ENCODE assay signal across 1 cellular context in genomic region chr2:144942516-144943256, GRCh38.
TF ChIP-seq lines count a peak whose summit lies in the region.

No MANE protein-coding gene starts in this region.

TF ChIP-seq in GM23338, 12 proteins besides CTCF, POLR2A, EP300 and RAD21 (continued from another document):
- TF ChIP-seq, protein P1, sequence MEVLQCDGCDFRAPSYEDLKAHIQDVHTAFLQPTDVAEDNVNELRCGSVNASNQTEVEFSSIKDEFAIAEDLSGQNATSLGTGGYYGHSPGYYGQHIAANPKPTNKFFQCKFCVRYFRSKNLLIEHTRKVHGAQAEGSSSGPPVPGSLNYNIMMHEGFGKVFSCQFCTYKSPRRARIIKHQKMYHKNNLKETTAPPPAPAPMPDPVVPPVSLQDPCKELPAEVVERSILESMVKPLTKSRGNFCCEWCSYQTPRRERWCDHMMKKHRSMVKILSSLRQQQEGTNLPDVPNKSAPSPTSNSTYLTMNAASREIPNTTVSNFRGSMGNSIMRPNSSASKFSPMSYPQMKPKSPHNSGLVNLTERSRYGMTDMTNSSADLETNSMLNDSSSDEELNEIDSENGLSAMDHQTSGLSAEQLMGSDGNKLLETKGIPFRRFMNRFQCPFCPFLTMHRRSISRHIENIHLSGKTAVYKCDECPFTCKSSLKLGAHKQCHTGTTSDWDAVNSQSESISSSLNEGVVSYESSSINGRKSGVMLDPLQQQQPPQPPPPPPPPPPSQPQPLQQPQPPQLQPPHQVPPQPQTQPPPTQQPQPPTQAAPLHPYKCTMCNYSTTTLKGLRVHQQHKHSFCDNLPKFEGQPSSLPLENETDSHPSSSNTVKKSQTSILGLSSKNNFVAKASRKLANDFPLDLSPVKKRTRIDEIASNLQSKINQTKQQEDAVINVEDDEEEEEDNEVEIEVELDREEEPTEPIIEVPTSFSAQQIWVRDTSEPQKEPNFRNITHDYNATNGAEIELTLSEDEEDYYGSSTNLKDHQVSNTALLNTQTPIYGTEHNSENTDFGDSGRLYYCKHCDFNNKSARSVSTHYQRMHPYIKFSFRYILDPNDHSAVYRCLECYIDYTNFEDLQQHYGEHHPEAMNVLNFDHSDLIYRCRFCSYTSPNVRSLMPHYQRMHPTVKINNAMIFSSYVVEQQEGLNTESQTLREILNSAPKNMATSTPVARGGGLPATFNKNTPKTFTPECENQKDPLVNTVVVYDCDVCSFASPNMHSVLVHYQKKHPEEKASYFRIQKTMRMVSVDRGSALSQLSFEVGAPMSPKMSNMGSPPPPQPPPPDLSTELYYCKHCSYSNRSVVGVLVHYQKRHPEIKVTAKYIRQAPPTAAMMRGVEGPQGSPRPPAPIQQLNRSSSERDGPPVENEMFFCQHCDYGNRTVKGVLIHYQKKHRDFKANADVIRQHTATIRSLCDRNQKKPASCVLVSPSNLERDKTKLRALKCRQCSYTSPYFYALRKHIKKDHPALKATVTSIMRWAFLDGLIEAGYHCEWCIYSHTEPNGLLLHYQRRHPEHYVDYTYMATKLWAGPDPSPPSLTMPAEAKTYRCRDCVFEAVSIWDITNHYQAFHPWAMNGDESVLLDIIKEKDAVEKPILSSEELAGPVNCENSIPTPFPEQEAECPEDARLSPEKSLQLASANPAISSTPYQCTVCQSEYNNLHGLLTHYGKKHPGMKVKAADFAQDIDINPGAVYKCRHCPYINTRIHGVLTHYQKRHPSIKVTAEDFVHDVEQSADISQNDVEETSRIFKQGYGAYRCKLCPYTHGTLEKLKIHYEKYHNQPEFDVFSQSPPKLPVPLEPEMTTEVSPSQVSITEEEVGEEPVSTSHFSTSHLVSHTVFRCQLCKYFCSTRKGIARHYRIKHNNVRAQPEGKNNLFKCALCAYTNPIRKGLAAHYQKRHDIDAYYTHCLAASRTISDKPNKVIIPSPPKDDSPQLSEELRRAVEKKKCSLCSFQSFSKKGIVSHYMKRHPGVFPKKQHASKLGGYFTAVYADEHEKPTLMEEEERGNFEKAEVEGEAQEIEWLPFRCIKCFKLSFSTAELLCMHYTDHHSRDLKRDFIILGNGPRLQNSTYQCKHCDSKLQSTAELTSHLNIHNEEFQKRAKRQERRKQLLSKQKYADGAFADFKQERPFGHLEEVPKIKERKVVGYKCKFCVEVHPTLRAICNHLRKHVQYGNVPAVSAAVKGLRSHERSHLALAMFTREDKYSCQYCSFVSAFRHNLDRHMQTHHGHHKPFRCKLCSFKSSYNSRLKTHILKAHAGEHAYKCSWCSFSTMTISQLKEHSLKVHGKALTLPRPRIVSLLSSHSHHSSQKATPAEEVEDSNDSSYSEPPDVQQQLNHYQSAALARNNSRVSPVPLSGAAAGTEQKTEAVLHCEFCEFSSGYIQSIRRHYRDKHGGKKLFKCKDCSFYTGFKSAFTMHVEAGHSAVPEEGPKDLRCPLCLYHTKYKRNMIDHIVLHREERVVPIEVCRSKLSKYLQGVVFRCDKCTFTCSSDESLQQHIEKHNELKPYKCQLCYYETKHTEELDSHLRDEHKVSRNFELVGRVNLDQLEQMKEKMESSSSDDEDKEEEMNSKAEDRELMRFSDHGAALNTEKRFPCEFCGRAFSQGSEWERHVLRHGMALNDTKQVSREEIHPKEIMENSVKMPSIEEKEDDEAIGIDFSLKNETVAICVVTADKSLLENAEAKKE (CRISPR knock-in tag; IDR thresholded peaks at IDR 0.05), result no peak
